In the genomic region with DNA sequence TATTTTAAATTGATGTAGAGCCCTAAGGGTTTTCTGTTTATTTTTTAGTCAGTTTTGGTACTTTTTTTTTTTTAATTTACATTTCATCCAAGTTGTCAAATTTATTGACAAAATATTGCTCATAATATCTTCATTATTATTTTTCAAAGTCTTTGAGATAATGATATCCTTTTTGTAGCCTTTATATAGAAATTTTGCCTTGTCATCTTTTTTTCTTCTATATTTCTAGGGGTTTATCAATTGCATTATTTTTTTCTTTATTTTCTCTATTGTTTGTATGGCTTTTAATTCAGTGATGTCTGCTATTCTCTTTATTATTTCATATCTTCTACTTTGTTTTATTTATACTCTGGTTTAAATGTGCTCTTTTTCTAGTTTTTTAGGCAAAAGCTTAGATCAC, we compare ENCODE assay signal across 29 cellular contexts.
"Had no signal": no experiment of that assay in that cellular context is flagged by ENCODE, and none has a peak within 500 bp of the region (broad histone marks: within the 10 kb centered on the region; RNA-seq: fewer than 3 reads in every experiment).

No MANE protein-coding gene starts in this region.

- H3K4me3 ChIP-seq: left lung, lower lobe of right lung, neural progenitor cell, right atrium auricular region, skin epidermis, suprapubic skin, thoracic aorta, tibial artery, upper lobe of right lung had no signal

- H3K27me3 Mint-ChIP-seq: naive thymus-derived CD8-positive, alpha-beta T cell; progenitor cell of endocrine pancreas; stimulated activated naive CD8-positive, alpha-beta T cell treated with anti-CD3 and anti-CD28 coated beads, Interleukin-15, Interleukin-2, amounts not matched to agents 100 ng/mL and 50 ng/mL, for 24 hours had no signal

- H3K9me3 ChIP-seq: left lung, lower lobe of right lung, neutrophil, right atrium auricular region, suprapubic skin, tibial artery, upper lobe of right lung had no signal

- FAIRE-seq: urothelium cell line had no signal

- H3K9me3 Mint-ChIP-seq: naive thymus-derived CD8-positive, alpha-beta T cell; nephron; neural progenitor cell; stimulated activated effector memory CD8-positive, alpha-beta T cell treated with anti-CD3 and anti-CD28 coated beads, Interleukin-12 subunit alpha, Interleukin-12 subunit beta, amount 100 ng/mL, for 72 hours; stimulated activated naive CD8-positive, alpha-beta T cell treated with anti-CD3 and anti-CD28 coated beads, Interleukin-15, Interleukin-2, amounts not matched to agents 100 ng/mL and 50 ng/mL, for 24 hours had no signal

- DNase-seq: hippocampal formation; kidney; left colon; left lung; lower lobe of right lung; mammary epithelial cell; mesenchymal stem cell; naive thymus-derived CD8-positive, alpha-beta T cell; occipital lobe; stimulated activated CD4-positive, alpha-beta T cell treated with anti-CD3 and anti-CD28 coated beads, Interleukin-12 subunit alpha, Interleukin-12 subunit beta, amount 100 ng/mL, for 4 hours; stimulated activated CD4-positive, alpha-beta T cell treated with anti-CD3 and anti-CD28 coated beads, Interleukin-15, amount 100 ng/mL, for 24 hours; stimulated activated CD4-positive, alpha-beta T cell treated with anti-CD3 and anti-CD28 coated beads, Interleukin-2, amount 100 ng/mL, for 24 hours; stimulated activated CD4-positive, alpha-beta T cell treated with anti-CD3 and anti-CD28 coated beads, Interleukin-4, amount 100 ng/mL, for 1 hour; stimulated activated naive CD4-positive, alpha-beta T cell; tibial artery; trophoblast cell; upper lobe of right lung had no signal

- H3K27ac Mint-ChIP-seq: naive thymus-derived CD8-positive, alpha-beta T cell; nephron; neural progenitor cell; progenitor cell of endocrine pancreas; stimulated activated effector memory CD8-positive, alpha-beta T cell treated with anti-CD3 and anti-CD28 coated beads, Interleukin-12 subunit alpha, Interleukin-12 subunit beta, amount 100 ng/mL, for 72 hours; stimulated activated naive CD8-positive, alpha-beta T cell treated with anti-CD3 and anti-CD28 coated beads, Interleukin-15, Interleukin-2, amounts not matched to agents 100 ng/mL and 50 ng/mL, for 24 hours had no signal

- H3K27ac ChIP-seq: left lung, lower lobe of right lung, neural progenitor cell, neutrophil, right atrium auricular region, skin epidermis, suprapubic skin, thoracic aorta, tibial artery, upper lobe of right lung had no signal

- H3K36me3 ChIP-seq: left lung, lower lobe of right lung, neural progenitor cell, neutrophil, right atrium auricular region, suprapubic skin, thoracic aorta, tibial artery, upper lobe of right lung had no signal

- H3K4me3 Mint-ChIP-seq: naive thymus-derived CD8-positive, alpha-beta T cell; nephron; neural progenitor cell; stimulated activated effector memory CD8-positive, alpha-beta T cell treated with anti-CD3 and anti-CD28 coated beads, Interleukin-12 subunit alpha, Interleukin-12 subunit beta, amount 100 ng/mL, for 72 hours; stimulated activated naive CD8-positive, alpha-beta T cell treated with anti-CD3 and anti-CD28 coated beads, Interleukin-15, Interleukin-2, amounts not matched to agents 100 ng/mL and 50 ng/mL, for 24 hours had no signal

- H3K27me3 ChIP-seq: left lung, neural progenitor cell, neutrophil, right atrium auricular region, suprapubic skin, tibial artery, upper lobe of right lung had no signal

- H3K4me1 ChIP-seq: left lung, lower lobe of right lung, neural progenitor cell, right atrium auricular region, suprapubic skin, upper lobe of right lung had no signal

- H3K4me1 Mint-ChIP-seq: nephron; stimulated activated effector memory CD8-positive, alpha-beta T cell treated with anti-CD3 and anti-CD28 coated beads, Interleukin-12 subunit alpha, Interleukin-12 subunit beta, amount 100 ng/mL, for 72 hours had no signal

- ATAC-seq: left colon; left lung; lower lobe of right lung; naive thymus-derived CD8-positive, alpha-beta T cell; sciatic nerve; stimulated activated effector memory CD8-positive, alpha-beta T cell treated with anti-CD3 and anti-CD28 coated beads, Interleukin-12 subunit alpha, Interleukin-12 subunit beta, amount 100 ng/mL, for 72 hours; upper lobe of right lung had no signal

- H2AFZ ChIP-seq: neural progenitor cell had no signal

- H3K36me3 Mint-ChIP-seq: naive thymus-derived CD8-positive, alpha-beta T cell; neural progenitor cell; stimulated activated effector memory CD8-positive, alpha-beta T cell treated with anti-CD3 and anti-CD28 coated beads, Interleukin-12 subunit alpha, Interleukin-12 subunit beta, amount 100 ng/mL, for 72 hours had no signal

- H3K9ac ChIP-seq: neural progenitor cell had no signal

- H3K4me2 ChIP-seq: neural progenitor cell had no signal
